Comparison of ENCODE assay signal across 8 cellular contexts in the genomic region with DNA sequence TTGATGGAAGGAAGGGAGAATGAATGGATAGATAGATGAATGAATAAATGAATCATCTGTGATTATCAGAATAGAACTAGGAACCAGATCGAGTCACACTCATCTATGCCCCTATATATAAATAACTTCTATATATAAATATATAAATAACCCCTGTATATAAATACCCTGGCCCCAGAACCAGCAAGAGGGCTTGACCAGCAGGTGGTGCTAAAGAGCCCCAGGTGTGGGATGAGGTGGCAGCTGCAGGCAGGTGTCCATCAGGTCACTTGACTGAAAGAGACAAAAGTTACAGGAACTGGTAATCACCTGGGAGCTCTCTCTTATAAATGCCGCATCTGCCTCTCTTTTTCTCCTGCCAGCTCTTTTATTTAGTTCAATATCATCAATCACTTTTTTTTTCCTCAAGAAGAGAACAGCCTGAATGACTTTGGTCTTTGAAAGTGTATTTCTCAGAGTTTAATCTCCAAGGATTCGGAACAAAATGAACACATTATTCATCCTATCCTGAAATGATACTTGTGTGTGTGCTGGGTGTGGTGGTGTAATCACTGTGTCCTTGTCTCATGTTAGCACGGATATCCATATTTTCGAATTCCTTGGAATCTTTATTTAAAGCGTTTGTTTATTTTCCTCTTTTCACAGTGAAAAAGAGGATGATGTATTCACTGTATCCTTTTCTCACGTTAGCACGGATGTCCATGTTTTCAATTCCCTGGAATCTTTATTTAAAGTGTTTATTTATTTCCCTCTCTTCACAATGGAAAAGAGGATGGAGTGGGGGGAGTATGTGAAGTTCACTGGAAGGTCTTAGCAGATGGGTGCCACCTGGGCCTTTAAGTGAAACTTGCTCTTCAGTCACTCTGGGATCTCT. TPM values are rescaled to one million over a fixed set of nuclear protein-coding genes. Genes with fewer than 3 reads are reported as not detected.
DNase-seq lines count a peak whose midpoint lies in the region; ATAC-seq, FAIRE-seq and TF ChIP-seq lines count a peak whose summit lies in the region.

No MANE protein-coding gene starts in this region.

- CTCF ChIA-PET in T-cell (lab: Charles Lee), result interaction anchor here (0.6 to 3.7 kb wide), 12 partner anchors 54 to 491 kb away, joined by 3 to 34 read pairs (median 4); no protein-coding TSS in a partner anchor

- peaks cover 0 to 8% (median 0%) of the 10 kb centered on the region in 3 donors for H3K4me1 Mint-ChIP-seq in T-cell

- H3K27ac ChIP-seq in iPS DF 6.9 (ENCODE audit: low read length), result no peak overlapping the region

- H3K36me3 ChIP-seq in iPS DF 6.9 (ENCODE audit: control insufficient read depth, insufficient read depth, low read length), result no peaks in the 10 kb centered on the region

- TF ChIP-seq CTCF in LNCaP clone FGC (IDR thresholded peaks at IDR 0.05; ENCODE audit: control insufficient read depth, extremely low read depth, insufficient read depth), result peak; percentile 77

- no peaks in the 10 kb centered on the region for H3K27me3 ChIP-seq in iPS DF 6.9 (ENCODE audit: control insufficient read depth, insufficient read depth, low read length)

- peaks cover 0 to 4% (median 0%) of the 10 kb centered on the region in 3 donors for H3K9me3 Mint-ChIP-seq in T-cell

- no peak overlapping the region for H3K27ac Mint-ChIP-seq in T-cell

- no peak overlapping the region for H3K4me3 Mint-ChIP-seq in T-cell

- WGBS in iPS DF 6.9 (ENCODE audit: insufficient coverage, insufficient read length), result no CpG with 5 or more reads among the region's 8 CpGs

- H3K9me3 ChIP-seq in iPS DF 6.9 (ENCODE audit: control insufficient read depth, insufficient read depth, low read length), result no peaks in the 10 kb centered on the region

- TF ChIP-seq POLR2A in GM12892 (IDR thresholded peaks at IDR 0.05; ENCODE audit: low read depth, low read length), result no peak

- H3K36me3 Mint-ChIP-seq in T-cell, result no peaks in the 10 kb centered on the region

- H3K4me1 ChIP-seq in iPS DF 6.9 (ENCODE audit: control insufficient read depth, insufficient read depth, low read length), result no peaks in the 10 kb centered on the region

- H3K4me3 ChIP-seq in LNCaP clone FGC (ENCODE audit: low read depth, low read length) (no peak overlapping the region), iPS DF 6.9 (ENCODE audit: low read length) (no peak overlapping the region)

- peak; percentile 40 to 70 (median 58) for ATAC-seq in T-cell (replicated peaks in 1 of 4)
- ATAC-seq in HG03108 (IDR thresholded peaks at IDR 0.05; ENCODE audit: unreplicated experiment), result no peak
- no peak for ATAC-seq in GM21717 (IDR thresholded peaks at IDR 0.05; ENCODE audit: unreplicated experiment)

- DNase-seq in GM12892 (ENCODE audit: insufficient read length), result peak; percentile 39
- DNase-seq in LNCaP clone FGC (ENCODE audit: low read depth), result peak; percentile 77
- peak; percentile 28 to 82 (median 70) for DNase-seq in T-cell
- peak; percentile 23 for DNase-seq in amniotic stem cell (lab: John Stamatoyannopoulos, UW)
- peak; percentile 67 for DNase-seq in iPS DF 6.9 (ENCODE audit: low read depth, low spot score)
- DNase-seq in stimulated activated CD4-positive, alpha-beta T cell treated with anti-CD3 and anti-CD28 coated beads, Interleukin-1b, Interleukin-23, amount 100 ng/mL, for 4 hours (ENCODE audit: low read depth in 2 of 2), result peak; percentile 68 to 81

- POLR2A ChIA-PET in T-cell (lab: Charles Lee), result no interaction called here

- FAIRE-seq in GM12892 (lab: Jason Lieb, UNC), result peak; percentile 21

- H3K27me3 Mint-ChIP-seq in T-cell, result peaks cover 11 to 21% of the 10 kb centered on the region in 2 donors

RNA-seq across cellular contexts. Expression of a gene that starts 35.4 kb away (rescaled TPM):
- polyA plus RNA-seq in GM12892 (2012; ENCODE audit: missing spikeins), result 27.3 TPM
- 10 to 100 TPM; 29.0 to 39.3 (median 37.4) TPM for total RNA-seq in T-cell

Comparison
In these comparisons a context has a peak if more than half of its experiments do, and no peak if none do; other contexts are left out.
1. DNase-seq: peak in every context shown above with its lines; median percentile 77 in LNCaP clone FGC; 74 in stimulated activated CD4-positive, alpha-beta T cell treated with anti-CD3 and anti-CD28 coated beads, Interleukin-1b, Interleukin-23, amount 100 ng/mL, for 4 hours; 70 in T-cell; 67 in iPS DF 6.9; 39 in GM12892; 23 in amniotic stem cell.
2. ATAC-seq: peak in T-cell (4 of 4); none in HG03108 (single experiment) and GM21717 (single experiment).